In the genomic region with DNA sequence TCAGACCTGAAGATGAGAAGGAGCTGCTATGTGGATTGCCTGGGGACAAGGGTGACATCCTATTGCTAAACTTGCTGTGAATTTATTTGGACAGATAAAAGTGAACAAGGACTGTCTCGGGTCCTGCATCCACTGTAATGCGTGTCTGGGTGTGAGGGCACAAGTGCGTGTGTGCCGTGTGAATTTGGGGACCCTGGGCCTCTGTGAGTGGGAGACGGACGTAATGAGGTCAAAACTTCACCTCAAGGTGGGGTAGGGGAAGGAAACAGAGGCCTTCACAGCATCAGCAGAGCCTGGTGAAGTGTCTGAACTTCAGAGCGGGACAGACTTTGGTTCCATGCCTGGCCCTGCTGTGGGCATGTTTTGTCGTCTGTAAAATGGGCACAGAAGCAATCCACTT, we compare ENCODE assay signal across 1 cellular context.
TF ChIP-seq lines count a peak whose summit lies in the region.

No MANE protein-coding gene starts in this region.

TF ChIP-seq in GM12878, 131 proteins besides CTCF, POLR2A, EP300 and RAD21:
- no peak for TF ChIP-seq POLR2AphosphoS2 (IDR thresholded peaks at IDR 0.05; ENCODE audit: low read depth, low read length)
- TF ChIP-seq, protein P1, sequence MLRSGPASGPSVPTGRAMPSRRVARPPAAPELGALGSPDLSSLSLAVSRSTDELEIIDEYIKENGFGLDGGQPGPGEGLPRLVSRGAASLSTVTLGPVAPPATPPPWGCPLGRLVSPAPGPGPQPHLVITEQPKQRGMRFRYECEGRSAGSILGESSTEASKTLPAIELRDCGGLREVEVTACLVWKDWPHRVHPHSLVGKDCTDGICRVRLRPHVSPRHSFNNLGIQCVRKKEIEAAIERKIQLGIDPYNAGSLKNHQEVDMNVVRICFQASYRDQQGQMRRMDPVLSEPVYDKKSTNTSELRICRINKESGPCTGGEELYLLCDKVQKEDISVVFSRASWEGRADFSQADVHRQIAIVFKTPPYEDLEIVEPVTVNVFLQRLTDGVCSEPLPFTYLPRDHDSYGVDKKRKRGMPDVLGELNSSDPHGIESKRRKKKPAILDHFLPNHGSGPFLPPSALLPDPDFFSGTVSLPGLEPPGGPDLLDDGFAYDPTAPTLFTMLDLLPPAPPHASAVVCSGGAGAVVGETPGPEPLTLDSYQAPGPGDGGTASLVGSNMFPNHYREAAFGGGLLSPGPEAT (IDR thresholded peaks at IDR 0.05; ENCODE audit: low read depth): no peak
- TF ChIP-seq, protein P2, sequence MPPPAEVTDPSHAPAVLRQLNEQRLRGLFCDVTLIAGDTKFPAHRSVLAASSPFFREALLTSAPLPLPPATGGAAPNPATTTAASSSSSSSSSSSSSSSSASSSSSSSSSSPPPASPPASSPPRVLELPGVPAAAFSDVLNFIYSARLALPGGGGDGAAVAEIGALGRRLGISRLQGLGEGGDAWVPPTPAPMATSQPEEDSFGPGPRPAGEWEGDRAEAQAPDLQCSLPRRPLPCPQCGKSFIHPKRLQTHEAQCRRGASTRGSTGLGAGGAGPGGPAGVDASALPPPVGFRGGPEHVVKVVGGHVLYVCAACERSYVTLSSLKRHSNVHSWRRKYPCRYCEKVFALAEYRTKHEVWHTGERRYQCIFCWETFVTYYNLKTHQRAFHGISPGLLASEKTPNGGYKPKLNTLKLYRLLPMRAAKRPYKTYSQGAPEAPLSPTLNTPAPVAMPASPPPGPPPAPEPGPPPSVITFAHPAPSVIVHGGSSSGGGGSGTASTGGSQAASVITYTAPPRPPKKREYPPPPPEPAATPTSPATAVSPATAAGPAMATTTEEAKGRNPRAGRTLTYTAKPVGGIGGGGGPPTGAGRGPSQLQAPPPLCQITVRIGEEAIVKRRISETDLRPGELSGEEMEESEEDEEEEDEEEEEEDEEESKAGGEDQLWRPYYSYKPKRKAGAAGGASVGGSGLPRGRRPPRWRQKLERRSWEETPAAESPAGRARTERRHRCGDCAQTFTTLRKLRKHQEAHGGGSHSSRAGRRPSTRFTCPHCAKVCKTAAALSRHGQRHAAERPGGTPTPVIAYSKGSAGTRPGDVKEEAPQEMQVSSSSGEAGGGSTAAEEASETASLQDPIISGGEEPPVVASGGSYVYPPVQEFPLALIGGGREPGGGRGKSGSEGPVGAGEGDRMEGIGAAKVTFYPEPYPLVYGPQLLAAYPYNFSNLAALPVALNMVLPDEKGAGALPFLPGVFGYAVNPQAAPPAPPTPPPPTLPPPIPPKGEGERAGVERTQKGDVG (CRISPR knock-in tag; IDR thresholded peaks at IDR 0.05): no peak
- no peak for TF ChIP-seq ESRRA (IDR thresholded peaks at IDR 0.05; ENCODE audit: low read length)
- no peak for TF ChIP-seq MYC (IDR thresholded peaks at IDR 0.05; ENCODE audit: insufficient read depth, insufficient read length, insufficient replicate concordance, low read length, severe bottlenecking)
- TF ChIP-seq RUNX3 (IDR thresholded peaks at IDR 0.05; ENCODE audit: low read length): no peak
- no peak for TF ChIP-seq KDM1A (IDR thresholded peaks at IDR 0.05; ENCODE audit: borderline replicate concordance)
